In the genomic region with DNA sequence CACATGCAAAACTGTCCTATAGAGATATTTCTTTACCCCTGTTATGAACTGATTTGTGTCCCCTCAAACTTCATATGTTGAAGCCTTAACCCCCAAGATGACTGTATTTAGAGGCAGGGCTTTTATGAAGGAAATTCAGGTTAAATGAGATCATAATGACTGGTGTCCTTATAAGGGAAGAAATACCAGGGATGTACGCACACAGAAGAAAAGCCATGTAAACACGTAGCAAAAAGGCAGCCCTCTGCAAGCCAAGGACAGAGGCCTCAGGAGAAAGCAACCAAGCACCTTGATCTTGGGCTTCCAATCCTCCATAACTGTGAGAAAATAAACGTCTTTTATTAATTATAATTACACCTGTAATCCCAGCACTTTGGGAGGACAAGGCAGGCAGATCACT, we compare ENCODE assay signal across 21 cellular contexts.
DNase-seq lines count a peak whose midpoint lies in the region; ATAC-seq, FAIRE-seq and TF ChIP-seq lines count a peak whose summit lies in the region.
"Had no signal": no experiment of that assay in that cellular context is flagged by ENCODE, and none has a peak within 500 bp of the region (broad histone marks: within the 10 kb centered on the region; RNA-seq: fewer than 3 reads in every experiment).

No MANE protein-coding gene starts in this region.

- peak overlapping the region; percentile 9 for H2AFZ ChIP-seq in endothelial cell of umbilical vein (ENCODE audit: low read depth, low read length)
- H2AFZ ChIP-seq in Karpas-422 (ENCODE audit: low read length) = no peak overlapping the region
- H2AFZ ChIP-seq: PC-9 had no signal

- no peak overlapping the region for H3K9ac ChIP-seq in endothelial cell of umbilical vein (replicated peaks; ENCODE audit: extremely low read depth, insufficient read depth, low read length)
- H3K9ac ChIP-seq in Karpas-422 (ENCODE audit: low read length) = no peak overlapping the region

- no peaks in the 10 kb centered on the region for H3K27me3 Mint-ChIP-seq in glutamatergic neuron (ENCODE audit: unreplicated experiment)

- H3K9me1 ChIP-seq in endothelial cell of umbilical vein (replicated peaks; ENCODE audit: control insufficient read depth, extremely low read depth, insufficient read depth, low read length) = no peaks in the 10 kb centered on the region

- no peaks in the 10 kb centered on the region for H3K9me3 ChIP-seq in endothelial cell of umbilical vein (replicated peaks; ENCODE audit: control insufficient read depth, insufficient read depth, low read length)
- H3K9me3 ChIP-seq in Karpas-422 (ENCODE audit: low read length) = no peaks in the 10 kb centered on the region
- H3K9me3 ChIP-seq: BE2C had no signal

- CTCF ChIA-PET in endothelial cell of umbilical vein (lab: Charles Lee) = interaction anchor here (0.8 to 1.5 kb wide), 2 partner anchors 13 to 304 kb away, joined by 3 to 7 read pairs; no protein-coding TSS in a partner anchor

- H3K4me1 ChIP-seq in endothelial cell of umbilical vein (ENCODE audit: control insufficient read depth, extremely low read depth, insufficient read depth, low read length) = peaks cover 10% of the 10 kb centered on the region
- H3K4me1 ChIP-seq in Karpas-422 (ENCODE audit: low read length) = no peaks in the 10 kb centered on the region
- H3K4me1 ChIP-seq: BE2C had no signal

- peaks cover 28% of the 10 kb centered on the region for H3K4me1 Mint-ChIP-seq in glutamatergic neuron (ENCODE audit: low read depth, unreplicated experiment)
- H3K4me1 Mint-ChIP-seq: CD4-positive, CD25-positive, alpha-beta regulatory T cell had no signal

- peaks cover 8% of the 10 kb centered on the region for H3K36me3 Mint-ChIP-seq in glutamatergic neuron (ENCODE audit: unreplicated experiment)
- H3K36me3 Mint-ChIP-seq: CD4-positive, CD25-positive, alpha-beta regulatory T cell had no signal

- H3K4me2 ChIP-seq in endothelial cell of umbilical vein (ENCODE audit: insufficient read depth, low read length) = no peak overlapping the region
- no peak overlapping the region for H3K4me2 ChIP-seq in Karpas-422 (ENCODE audit: low read depth, low read length, poor library complexity, severe bottlenecking)
- H3K4me2 ChIP-seq: PC-9 had no signal

- no peak overlapping the region for H3K27ac ChIP-seq in endothelial cell of umbilical vein (ENCODE audit: insufficient read depth, low read depth, low read length)
- H3K27ac ChIP-seq in Karpas-422 (ENCODE audit: low read length) = no peak overlapping the region
- no peak overlapping the region for H3K27ac ChIP-seq in substantia nigra (ENCODE audit: low read depth, low read length, poor library complexity, severe bottlenecking)
- H3K27ac ChIP-seq: PC-9 had no signal

- no TSS peak for BruUV-seq in endothelial cell of umbilical vein (replicated peaks; lab: Mats Ljungman, UMichigan)

- no peak for TF ChIP-seq POLR2A in endothelial cell of umbilical vein (IDR thresholded peaks at IDR 0.05; ENCODE audit: low read depth, low read length)

- H3K4me3 ChIP-seq in endothelial cell of umbilical vein (replicated peaks in 1 of 3; ENCODE audit: insufficient read depth in 1 of 3, low read depth in 1 of 3, low read length in 3 of 3) (no peak overlapping the region), skeletal muscle cell (ENCODE audit: low read depth, low read length) (no peak overlapping the region), Karpas-422 (ENCODE audit: low read length) (no peak overlapping the region)
- H3K4me3 ChIP-seq: GM12878, MG63, PC-9 had no signal

- H3K36me3 ChIP-seq in endothelial cell of umbilical vein (ENCODE audit: control insufficient read depth in 2 of 2, extremely low read depth in 1 of 2, insufficient read depth in 2 of 2, low read length in 2 of 2) (no peaks in the 10 kb centered on the region), Karpas-422 (ENCODE audit: insufficient read depth, low read length) (no peaks in the 10 kb centered on the region)
- H3K36me3 ChIP-seq: BE2C, MG63 had no signal

- H3K79me2 ChIP-seq in endothelial cell of umbilical vein (ENCODE audit: control insufficient read depth, insufficient read depth, low read length) (no peaks in the 10 kb centered on the region), Karpas-422 (ENCODE audit: low read length) (no peaks in the 10 kb centered on the region)

- no peak for ATAC-seq in GM21529 (IDR thresholded peaks at IDR 0.05; ENCODE audit: unreplicated experiment)
- ATAC-seq: GM12878, HepG2 had no signal

- TF ChIP-seq CTCF in endothelial cell of umbilical vein (IDR thresholded peaks at IDR 0.05; ENCODE audit: extremely low read depth in 1 of 2, insufficient read depth in 1 of 2, low read depth in 1 of 2, low read length in 2 of 2) (no peak), glutamatergic neuron (IDR thresholded peaks at IDR 0.05; ENCODE audit: partially characterized antibody, unreplicated experiment) (no peak)

- H3K9me2 ChIP-seq in Karpas-422 (replicated peaks; ENCODE audit: insufficient read depth, low read length) = no peaks in the 10 kb centered on the region

- H3K27ac Mint-ChIP-seq in glutamatergic neuron (ENCODE audit: unreplicated experiment) = no peak overlapping the region
- H3K27ac Mint-ChIP-seq: CD4-positive, CD25-positive, alpha-beta regulatory T cell had no signal

- peaks cover 2% of the 10 kb centered on the region for H3K9me3 Mint-ChIP-seq in glutamatergic neuron (ENCODE audit: unreplicated experiment)

- H4K20me1 ChIP-seq in endothelial cell of umbilical vein (replicated peaks; ENCODE audit: control insufficient read depth, extremely low read depth, insufficient read depth, low read length) (no peaks in the 10 kb centered on the region), Karpas-422 (ENCODE audit: insufficient read depth, low read depth, low read length) (no peaks in the 10 kb centered on the region)

- no peaks in the 10 kb centered on the region for H3K27me3 ChIP-seq in endothelial cell of umbilical vein (ENCODE audit: control insufficient read depth in 2 of 2, insufficient read depth in 2 of 2, low read length in 2 of 2)
- no peaks in the 10 kb centered on the region for H3K27me3 ChIP-seq in Karpas-422 (ENCODE audit: low read length)
- H3K27me3 ChIP-seq: BE2C, MG63 had no signal

- intact Hi-C loops in endothelial cell of umbilical vein (cut with micrococcal nuclease) = no loop called here

- H3K4me3 Mint-ChIP-seq in glutamatergic neuron (ENCODE audit: unreplicated experiment) = no peak overlapping the region
- H3K4me3 Mint-ChIP-seq: CD4-positive, CD25-positive, alpha-beta regulatory T cell had no signal

- dilution Hi-C loops in endothelial cell of umbilical vein (cut with MboI; ENCODE audit: extremely low pct_ligation_motif_present, low sequenced_read_pairs) = no loop called here

- no peak for FAIRE-seq in endothelial cell of umbilical vein (lab: Jason Lieb, UNC)
- FAIRE-seq: GM12878, H54, HepG2 had no signal

- DNase-seq in EH (ENCODE audit: low read depth) (peak; percentile 76), M059J (ENCODE audit: low read depth) (peak; percentile 29), endothelial cell of umbilical vein (ENCODE audit: low read depth, low spot score) (no peak), skeletal muscle cell (ENCODE audit: low read depth) (peak; percentile 28), Karpas-422 (no peak), glutamatergic neuron (no peak), substantia nigra (lab: John Stamatoyannopoulos, UW) (no peak)
- DNase-seq: BE2C; Caco-2; CD4-positive, CD25-positive, alpha-beta regulatory T cell; MG63; NCI-H1048; NCI-H1436 treated with DMSO at 0.1 percent for 48 hours; NCI-H2029; NCI-H345; NCI-H524 treated with DMSO at 0.1 percent for 48 hours; PC-9 had no signal

- POLR2A ChIA-PET in endothelial cell of umbilical vein (lab: Charles Lee) = no interaction called here

TF ChIP-seq in endothelial cell of umbilical vein, 7 proteins besides CTCF, POLR2A, EP300 and RAD21:
- TF ChIP-seq EZH2 (IDR thresholded peaks at IDR 0.05; ENCODE audit: borderline replicate concordance, low read depth, low read length, severe bottlenecking) (no peak), POLR2AphosphoS5 (IDR thresholded peaks at IDR 0.05; ENCODE audit: insufficient read depth, low read depth, low read length) (no peak), MYC (IDR thresholded peaks at IDR 0.05; ENCODE audit: low read depth, low read length) (no peak), GATA2 (IDR thresholded peaks at IDR 0.05; ENCODE audit: insufficient read depth, insufficient read length, low read depth, low read length) (no peak), FOS (IDR thresholded peaks at IDR 0.05; ENCODE audit: borderline replicate concordance, insufficient read depth, low read length) (no peak), JUN (IDR thresholded peaks at IDR 0.05; ENCODE audit: borderline replicate concordance, insufficient read depth, insufficient read length, low read depth) (no peak)
- TF ChIP-seq, protein P1, sequence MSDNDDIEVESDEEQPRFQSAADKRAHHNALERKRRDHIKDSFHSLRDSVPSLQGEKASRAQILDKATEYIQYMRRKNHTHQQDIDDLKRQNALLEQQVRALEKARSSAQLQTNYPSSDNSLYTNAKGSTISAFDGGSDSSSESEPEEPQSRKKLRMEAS (IDR thresholded peaks at IDR 0.05; ENCODE audit: insufficient read depth, insufficient read length) = no peak

Comparison
In these comparisons a context has a peak if more than half of its experiments do, and no peak if none do; other contexts are left out.
1. DNase-seq: peak in EH (single experiment), M059J (single experiment) and skeletal muscle cell (single experiment); none in endothelial cell of umbilical vein (single experiment), Karpas-422 (single experiment), glutamatergic neuron (single experiment) and substantia nigra (0 of 49).